In the genomic region with DNA sequence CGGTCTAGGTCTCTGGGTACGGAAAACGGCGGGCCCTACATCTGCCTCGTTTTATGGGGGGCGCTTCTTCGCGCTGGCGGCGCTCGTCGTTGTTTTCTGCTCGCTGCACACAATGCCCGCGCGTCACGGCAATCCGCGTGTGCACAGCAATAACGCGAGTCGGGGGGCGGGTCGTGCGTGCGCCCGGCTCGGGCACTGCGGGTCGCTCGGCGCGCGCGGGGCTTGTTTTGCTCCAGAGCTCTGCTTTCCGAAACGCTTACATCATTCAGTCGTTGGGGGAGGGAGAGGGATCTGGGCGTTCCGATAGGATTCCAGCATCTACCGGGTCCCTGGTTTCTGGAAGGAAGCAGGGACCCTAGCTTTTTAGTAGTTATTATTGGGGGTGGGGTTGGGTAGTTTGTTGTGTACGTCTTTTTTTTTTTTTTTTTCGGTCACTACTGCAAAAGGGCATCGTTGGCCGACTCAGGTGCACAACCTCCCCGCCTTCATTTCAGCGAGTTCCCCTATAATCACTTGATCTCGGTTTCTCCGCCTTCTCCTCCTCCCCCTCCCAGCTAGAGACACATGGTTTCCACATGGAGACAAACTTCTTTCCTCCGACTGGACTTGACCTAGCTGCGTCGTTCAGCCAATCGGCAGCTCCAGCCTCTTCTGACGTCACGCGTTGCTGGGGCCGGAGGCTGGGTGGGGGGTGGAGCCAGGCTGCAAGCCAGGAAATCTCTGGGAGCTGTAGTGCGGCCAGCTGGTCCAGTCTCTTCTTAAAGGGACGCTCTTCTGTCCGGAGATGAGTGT, we compare ENCODE assay signal across 8 cellular contexts. TPM values are rescaled to one million over a fixed set of nuclear protein-coding genes. Genes with fewer than 3 reads are reported as not detected.
DNase-seq lines count a peak whose midpoint lies in the region; ATAC-seq and FAIRE-seq lines count a peak whose summit lies in the region.

No MANE protein-coding gene starts in this region.

- peak; percentile 68 for ATAC-seq in HG03039 (IDR thresholded peaks at IDR 0.05; ENCODE audit: unreplicated experiment)

- DNase-seq in GM18507 (ENCODE audit: extremely low spot score, insufficient read length, low read depth) (peak; percentile 94), NCI-H2081 (lab: John Stamatoyannopoulos, UW) (peak; percentile 84 to 85), T1000 (lab: John Stamatoyannopoulos, UW) (peak; percentile 93), astrocyte of the hippocampus (ENCODE audit: low read depth, low spot score) (peak; percentile 99), hepatic stellate cell (ENCODE audit: low spot score) (peak; percentile 99), pulmonary artery endothelial cell (ENCODE audit: low read depth, low spot score) (peak; percentile 83), urothelium cell line (ENCODE audit: low spot score) (peak; percentile 99)

- FAIRE-seq in GM18507 (lab: Jason Lieb, UNC) (peak; percentile 96), urothelium cell line (lab: Jason Lieb, UNC) (peak; percentile 65)

RNA-seq across cellular contexts. Expression of gene MXI1, which starts 3.5 kb away (rescaled TPM):
- total RNA-seq in pulmonary artery endothelial cell, result 8.4 and 9.7 TPM in 2 replicates

Comparison
In these comparisons a context has a peak if more than half of its experiments do, and no peak if none do; other contexts are left out.
1. Peak in every context shown above with its lines: DNase-seq and ATAC-seq.